Comparison of ENCODE assay signal across 14 cellular contexts in the genomic region with DNA sequence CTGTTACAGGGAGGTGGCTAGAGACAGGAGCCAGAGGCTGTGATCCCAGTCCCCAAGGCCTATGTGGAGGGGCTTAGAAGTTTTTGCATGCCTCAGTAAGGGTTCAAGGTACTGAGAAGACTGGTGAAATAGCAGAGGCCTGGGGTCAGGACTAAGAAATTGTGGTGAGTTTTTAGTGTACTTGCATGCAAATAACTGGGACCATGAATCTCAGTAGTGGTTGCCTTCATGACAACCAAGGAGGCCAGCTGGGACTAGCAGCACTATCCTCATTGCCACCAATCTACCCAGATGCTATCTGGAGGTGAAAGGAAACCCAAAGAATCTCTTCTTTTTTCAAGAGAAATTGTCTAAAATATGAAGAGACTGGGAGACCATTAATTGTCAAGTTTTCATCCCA.
DNase-seq lines count a peak whose midpoint lies in the region; ATAC-seq and TF ChIP-seq lines count a peak whose summit lies in the region.
"Had no signal": no experiment of that assay in that cellular context is flagged by ENCODE, and none has a peak within 500 bp of the region (broad histone marks: within the 10 kb centered on the region; RNA-seq: fewer than 3 reads in every experiment).

No MANE protein-coding gene starts in this region.

- no peaks in the 10 kb centered on the region for H3K27me3 ChIP-seq in ACC112 (ENCODE audit: insufficient read depth, low read length)
- no peaks in the 10 kb centered on the region for H3K27me3 ChIP-seq in PC-9 (ENCODE audit: insufficient read depth, low read depth)
- no peaks in the 10 kb centered on the region for H3K27me3 ChIP-seq in uterus

- H3F3A ChIP-seq in PC-9 (ENCODE audit: insufficient read depth, low read depth) = no peaks in the 10 kb centered on the region

- H3K9me2 ChIP-seq in PC-9 (ENCODE audit: insufficient read depth) = no peaks in the 10 kb centered on the region

- H3K79me2 ChIP-seq in ACC112 (ENCODE audit: control insufficient read depth, insufficient read depth, low read length, unreplicated experiment) (no peaks in the 10 kb centered on the region), PC-9 (ENCODE audit: low read depth) (no peaks in the 10 kb centered on the region)
- H3K79me2 ChIP-seq: parathyroid adenoma had no signal

- peak; percentile 16 for DNase-seq in GM19240 (ENCODE audit: insufficient read length, low spot score)
- no peak for DNase-seq in PC-9
- no peak for DNase-seq in uterus
- no peak for DNase-seq in coronary artery (ENCODE audit: low spot score)
- no peak for DNase-seq in NCI-H2081 (lab: John Stamatoyannopoulos, UW)
- DNase-seq: activated CD4-positive, alpha-beta T cell treated with anti-CD3 and anti-CD28 coated beads for 4 hours; H7; NCI-H446 treated with DMSO at 0.1 percent for 48 hours; SHP77; stimulated activated CD4-positive, alpha-beta T cell treated with anti-CD3 and anti-CD28 coated beads, Interleukin-2, amount 100 ng/mL, for 48 hours had no signal

- CTCF ChIA-PET in PC-9 (lab: Charles Lee) = no interaction called here

- no peak overlapping the region for H3K4me2 ChIP-seq in PC-9

- intact Hi-C loops in PC-9 (cut with micrococcal nuclease; ENCODE audit: unreplicated experiment) (no loop called here), uterus (cut with DNase I; ENCODE audit: low total_unique reads) (no loop called here)

- H2AFZ ChIP-seq in ACC112 (ENCODE audit: low read length, unreplicated experiment) = peak overlapping the region; percentile 43
- H2AFZ ChIP-seq in PC-9 = no peak overlapping the region
- H2AFZ ChIP-seq: parathyroid adenoma had no signal

- POLR2A ChIA-PET in PC-9 (lab: Charles Lee; ENCODE audit: unreplicated experiment) = no interaction called here

- no peak overlapping the region for H3K4me3 ChIP-seq in ACC112 (ENCODE audit: low read depth, low read length)
- no peak overlapping the region for H3K4me3 ChIP-seq in PC-9
- no peak overlapping the region for H3K4me3 ChIP-seq in uterus
- no peak overlapping the region for H3K4me3 ChIP-seq in coronary artery

- ATAC-seq in HG02571 (IDR thresholded peaks at IDR 0.05; ENCODE audit: unreplicated experiment) (peak; percentile 92), HG03196 (IDR thresholded peaks at IDR 0.05; ENCODE audit: unreplicated experiment) (peak; percentile 84)

- no peak for TF ChIP-seq POLR2A in uterus (IDR thresholded peaks at IDR 0.05)

- no peak overlapping the region for H3K27ac ChIP-seq in ACC112 (ENCODE audit: low read depth, low read length)
- no peak overlapping the region for H3K27ac ChIP-seq in PC-9
- H3K27ac ChIP-seq in uterus = no peak overlapping the region
- no peak overlapping the region for H3K27ac ChIP-seq in coronary artery
- H3K27ac ChIP-seq: parathyroid adenoma had no signal

- H4K20me1 ChIP-seq in PC-9 (ENCODE audit: insufficient read depth) = no peaks in the 10 kb centered on the region

- H3K36me3 ChIP-seq in ACC112 (ENCODE audit: insufficient read depth, low read length) (no peaks in the 10 kb centered on the region), PC-9 (ENCODE audit: low read depth) (no peaks in the 10 kb centered on the region), uterus (no peaks in the 10 kb centered on the region)

- H3K4me1 ChIP-seq in ACC112 (ENCODE audit: control insufficient read depth, insufficient read depth, low read length, unreplicated experiment) = peaks cover 15% of the 10 kb centered on the region
- no peaks in the 10 kb centered on the region for H3K4me1 ChIP-seq in PC-9 (replicated peaks; ENCODE audit: insufficient read depth)
- no peaks in the 10 kb centered on the region for H3K4me1 ChIP-seq in uterus
- H3K4me1 ChIP-seq: parathyroid adenoma had no signal

- BruUV-seq in PC-9 (replicated peaks; lab: Mats Ljungman, UMichigan) = no TSS peak

- H3K9me3 ChIP-seq in PC-9 (ENCODE audit: insufficient read depth, low read depth) (no peaks in the 10 kb centered on the region), uterus (no peaks in the 10 kb centered on the region)

- TF ChIP-seq CTCF in PC-9 (conservative IDR thresholded peaks at IDR 0.05) (no peak), uterus (IDR thresholded peaks at IDR 0.05) (no peak), coronary artery (IDR thresholded peaks at IDR 0.05) (no peak)
